In genomic region chr5:179804599-179804947, GRCh38 we compare ENCODE assay signal across 1 cellular context.
TF ChIP-seq lines count a peak whose summit lies in the region.

No MANE protein-coding gene starts in this region.

TF ChIP-seq in IMR-90, 13 proteins besides CTCF, POLR2A, EP300 and RAD21:
- TF ChIP-seq USF2 (IDR thresholded peaks at IDR 0.05; ENCODE audit: low read depth, low read length) (no peak), MXI1 (IDR thresholded peaks at IDR 0.05; ENCODE audit: borderline replicate concordance, low read depth, low read length) (no peak), RCOR1 (IDR thresholded peaks at IDR 0.05; ENCODE audit: insufficient replicate concordance, low read length) (no peak), RFX5 (IDR thresholded peaks at IDR 0.05; ENCODE audit: low read depth, low read length) (no peak), NFE2L2 (IDR thresholded peaks at IDR 0.05; ENCODE audit: low read depth, low read length) (no peak), BHLHE40 (IDR thresholded peaks at IDR 0.05; ENCODE audit: low read depth, low read length) (no peak), MAFK (IDR thresholded peaks at IDR 0.05; ENCODE audit: low read depth, low read length) (no peak), MAZ (IDR thresholded peaks at IDR 0.05; ENCODE audit: borderline replicate concordance, low read depth, low read length) (no peak), SMC3 (IDR thresholded peaks at IDR 0.05; ENCODE audit: low read depth, low read length) (no peak), CHD1 (IDR thresholded peaks at IDR 0.05; ENCODE audit: low read depth, low read length) (no peak), FOS (IDR thresholded peaks at IDR 0.05; ENCODE audit: low read depth, low read length) (no peak), ELK1 (IDR thresholded peaks at IDR 0.05; ENCODE audit: borderline replicate concordance, low read depth, low read length) (no peak), CEBPB (IDR thresholded peaks at IDR 0.05; ENCODE audit: low read depth, low read length) (no peak)
